13 cellular contexts compared by ENCODE assay signal in genomic region chr17:50668025-50668837, GRCh38. TPM values are rescaled to one million over a fixed set of nuclear protein-coding genes. Genes with fewer than 3 reads are reported as not detected.
DNase-seq lines count a peak whose midpoint lies in the region; ATAC-seq and TF ChIP-seq lines count a peak whose summit lies in the region.
"Had no signal": no experiment of that assay in that cellular context is flagged by ENCODE, and none has a peak within 500 bp of the region (broad histone marks: within the 10 kb centered on the region; RNA-seq: fewer than 3 reads in every experiment).

No MANE protein-coding gene starts in this region.

- H3K9me3 ChIP-seq in PC-9 (ENCODE audit: insufficient read depth, low read depth) = no peaks in the 10 kb centered on the region

- H3K9me3 Mint-ChIP-seq in endothelial cell (ENCODE audit: unreplicated experiment) (no peaks in the 10 kb centered on the region), nephron progenitor cell (no peaks in the 10 kb centered on the region)

- no peak overlapping the region for H3K4me3 ChIP-seq in PC-9

- POLR2A ChIA-PET in PC-9 (lab: Charles Lee; ENCODE audit: unreplicated experiment) = no interaction called here

- intact Hi-C loops in PC-9 (cut with micrococcal nuclease; ENCODE audit: unreplicated experiment) = no loop called here

- peak overlapping the region; percentile 77 for H3K27ac ChIP-seq in PC-9

- CTCF ChIA-PET in PC-9 (lab: Charles Lee) = interaction anchor here (0.6 kb wide), 1 partner anchor 150 kb away, joined by 3 read pairs; no protein-coding TSS in a partner anchor

- H3K36me3 Mint-ChIP-seq in endothelial cell (ENCODE audit: low read depth, unreplicated experiment) = peaks cover 2% of the 10 kb centered on the region
- no peaks in the 10 kb centered on the region for H3K36me3 Mint-ChIP-seq in nephron progenitor cell (ENCODE audit: low read depth)
- H3K36me3 Mint-ChIP-seq: brain, IgD-negative memory B cell had no signal

- H3K79me2 ChIP-seq in PC-9 (ENCODE audit: low read depth) = peaks cover 6% of the 10 kb centered on the region; the same call in 1 of the 2 replicates

- no peak for TF ChIP-seq POLR2A in GM18505 (IDR thresholded peaks at IDR 0.05; ENCODE audit: borderline replicate concordance, extremely low read depth, insufficient read depth, insufficient read length)

- peak; percentile 75 for DNase-seq in EH (ENCODE audit: low read depth)
- DNase-seq in PC-9 = peak in 1 of 2 experiments; percentile 25
- no peak for DNase-seq in endothelial cell (ENCODE audit: low spot score)
- no peak for DNase-seq in nephron progenitor cell
- DNase-seq in hypothalamus (lab: John Stamatoyannopoulos, UW) = no peak
- DNase-seq: activated T-cell treated with anti-CD3 and anti-CD28 coated beads for 4 hours, left ventricle myocardium superior, OCI-M1 had no signal

- H3K27ac Mint-ChIP-seq in endothelial cell (ENCODE audit: unreplicated experiment) = peak overlapping the region; percentile 84
- H3K27ac Mint-ChIP-seq in nephron progenitor cell = peak overlapping the region; percentile 39

- H3K4me2 ChIP-seq in PC-9 = peak overlapping the region; percentile 51

- H3K36me3 ChIP-seq in PC-9 (ENCODE audit: low read depth) = peaks cover 49% of the 10 kb centered on the region

- no peaks in the 10 kb centered on the region for H4K20me1 ChIP-seq in PC-9 (ENCODE audit: insufficient read depth)

- no peak overlapping the region for H2AFZ ChIP-seq in PC-9

- H3K27me3 ChIP-seq in PC-9 (ENCODE audit: insufficient read depth, low read depth) = no peaks in the 10 kb centered on the region

- no peak overlapping the region for H3K4me3 Mint-ChIP-seq in endothelial cell (ENCODE audit: unreplicated experiment)
- no peak overlapping the region for H3K4me3 Mint-ChIP-seq in nephron progenitor cell
- H3K4me3 Mint-ChIP-seq: brain, IgD-negative memory B cell had no signal

- H3K27me3 Mint-ChIP-seq in endothelial cell (ENCODE audit: unreplicated experiment) = peaks cover 18% of the 10 kb centered on the region
- peaks cover 9% of the 10 kb centered on the region for H3K27me3 Mint-ChIP-seq in nephron progenitor cell (ENCODE audit: low read depth, poor library complexity)

- ATAC-seq in HG03280 (IDR thresholded peaks at IDR 0.05; ENCODE audit: unreplicated experiment) (no peak), GM21619 (IDR thresholded peaks at IDR 0.05; ENCODE audit: unreplicated experiment) (no peak), GM18505 (IDR thresholded peaks at IDR 0.05; ENCODE audit: unreplicated experiment) (no peak)
- ATAC-seq: left ventricle myocardium superior had no signal

- TSS peak; percentile 82 for BruUV-seq in PC-9 (replicated peaks; lab: Mats Ljungman, UMichigan)

- H3K4me1 Mint-ChIP-seq in endothelial cell (ENCODE audit: unreplicated experiment) (peaks cover 5% of the 10 kb centered on the region), nephron progenitor cell (peaks cover 18% of the 10 kb centered on the region)
- H3K4me1 Mint-ChIP-seq: brain, IgD-negative memory B cell had no signal

- H3F3A ChIP-seq in PC-9 (ENCODE audit: insufficient read depth, low read depth) = peaks cover 95% of the 10 kb centered on the region

- peaks cover 65% of the 10 kb centered on the region for H3K4me1 ChIP-seq in PC-9 (replicated peaks; ENCODE audit: insufficient read depth)

- TF ChIP-seq CTCF in PC-9 (conservative IDR thresholded peaks at IDR 0.05) (no peak), endothelial cell (IDR thresholded peaks at IDR 0.05; ENCODE audit: unreplicated experiment) (no peak), nephron progenitor cell (IDR thresholded peaks at IDR 0.05) (no peak)

- H3K9me2 ChIP-seq in PC-9 (ENCODE audit: insufficient read depth) = no peaks in the 10 kb centered on the region

RNA-seq across cellular contexts. Expression of gene ABCC3, which starts 33.5 kb away (rescaled TPM):
- total RNA-seq in PC-9 (2021) (221 and 273 TPM in 2 replicates), endothelial cell (ENCODE audit: unreplicated experiment) (0.67 TPM)

RNA-seq across cellular contexts. Expression of gene ANKRD40, which starts 39.5 kb away (rescaled TPM):
- total RNA-seq in PC-9 (2021) = 24.4 and 33.5 TPM in 2 replicates
- 37.3 TPM for total RNA-seq in endothelial cell (ENCODE audit: unreplicated experiment)

RNA-seq across cellular contexts. Expression of gene LUC7L3, which starts 51.2 kb away (rescaled TPM):
- 147 and 212 TPM in 2 replicates for total RNA-seq in PC-9 (2021)
- total RNA-seq in endothelial cell (ENCODE audit: unreplicated experiment) = 94.1 TPM

Comparison
In these comparisons a context has a peak if more than half of its experiments do, and no peak if none do; other contexts are left out.
1. RNA of gene ABCC3, which starts 33.5 kb away (total RNA-seq): 221 to 273 TPM in PC-9; 0.67 TPM in endothelial cell (single experiment); every median in the first group is over 100 times any median in the second.